23 cellular contexts compared by ENCODE assay signal in genomic region chr17:77174928-77175720, GRCh38. TPM values are rescaled to one million over a fixed set of nuclear protein-coding genes. Genes with fewer than 3 reads are reported as not detected.
DNase-seq lines count a peak whose midpoint lies in the region; ATAC-seq and TF ChIP-seq lines count a peak whose summit lies in the region.
"Had no signal": no experiment of that assay in that cellular context is flagged by ENCODE, and none has a peak within 500 bp of the region (broad histone marks: within the 10 kb centered on the region; RNA-seq: fewer than 3 reads in every experiment).

No MANE protein-coding gene starts in this region.

- H3K27ac Mint-ChIP-seq in mesothelial cell of epicardium (peak overlapping the region; percentile 57), Caco-2 (ENCODE audit: unreplicated experiment) (no peak overlapping the region)
- H3K27ac Mint-ChIP-seq: activated CD8-positive, alpha-beta memory T cell treated with anti-CD3 and anti-CD28 coated beads, Interleukin-2, amount 10 ng/mL, durations not matched to agents 7 days and 5 days had no signal

- no peak for DNase-seq in left ventricle myocardium inferior
- no peak for DNase-seq in cardiac septum (ENCODE audit: low spot score)
- peak; percentile 90 for DNase-seq in dermis blood vessel endothelial cell
- DNase-seq in mesothelial cell of epicardium (ENCODE audit: low spot score in 2 of 2, unreplicated experiment in 2 of 2): no peak
- DNase-seq in upper lobe of right lung: no peak
- DNase-seq in Caco-2: no peak
- DNase-seq in kidney tubule cell (ENCODE audit: low spot score): no peak
- DNase-seq in T1000 (lab: John Stamatoyannopoulos, UW): no peak
- DNase-seq: activated CD8-positive, alpha-beta memory T cell treated with anti-CD3 and anti-CD28 coated beads, Interleukin-2, amount 10 ng/mL, durations not matched to agents 7 days and 5 days; activated gamma-delta T cell; amygdala; H7; KG1; naive thymus-derived CD4-positive, alpha-beta T cell; NCI-H1092 treated with DMSO at 0.1 percent for 48 hours; NCI-H345; Right ventricle myocardium superior; stimulated activated CD4-positive, alpha-beta T cell treated with anti-CD3 and anti-CD28 coated beads, Interleukin-15, amount 100 ng/mL, for 24 hours; stimulated activated naive CD4-positive, alpha-beta T cell; T-helper 17 cell had no signal

- POLR2A ChIA-PET in Caco-2 (lab: Charles Lee): no interaction called here

- H3K4me3 Mint-ChIP-seq in mesothelial cell of epicardium (no peak overlapping the region), Caco-2 (ENCODE audit: unreplicated experiment) (no peak overlapping the region)
- H3K4me3 Mint-ChIP-seq: activated CD8-positive, alpha-beta memory T cell treated with anti-CD3 and anti-CD28 coated beads, Interleukin-2, amount 10 ng/mL, durations not matched to agents 7 days and 5 days; naive thymus-derived CD4-positive, alpha-beta T cell had no signal

- TF ChIP-seq CTCF in left ventricle myocardium inferior (IDR thresholded peaks at IDR 0.05; ENCODE audit: borderline replicate concordance) (no peak), mesothelial cell of epicardium (IDR thresholded peaks at IDR 0.05; ENCODE audit: unreplicated experiment) (no peak), upper lobe of right lung (IDR thresholded peaks at IDR 0.05) (no peak), Caco-2 (IDR thresholded peaks at IDR 0.05; ENCODE audit: insufficient read depth in 1 of 2, low read depth in 1 of 2, low read length in 1 of 2, severe bottlenecking in 1 of 2, unreplicated experiment in 1 of 2) (no peak)

- peaks cover 25% of the 10 kb centered on the region for H3K9me3 ChIP-seq in left ventricle myocardium inferior (replicated peaks)
- peaks cover 18% of the 10 kb centered on the region for H3K9me3 ChIP-seq in upper lobe of right lung
- H3K9me3 ChIP-seq in Caco-2: peaks cover 16% of the 10 kb centered on the region

- H3K27me3 ChIP-seq in left ventricle myocardium inferior (ENCODE audit: low read depth) (no peaks in the 10 kb centered on the region), upper lobe of right lung (no peaks in the 10 kb centered on the region), Caco-2 (replicated peaks; ENCODE audit: control insufficient read depth, insufficient read depth, low read length) (no peaks in the 10 kb centered on the region)

- H3K4me1 ChIP-seq in left ventricle myocardium inferior (peaks cover 94% of the 10 kb centered on the region), upper lobe of right lung (peaks cover 17% of the 10 kb centered on the region), Caco-2 (no peaks in the 10 kb centered on the region)

- H3K4me1 Mint-ChIP-seq in mesothelial cell of epicardium: peaks cover 20% of the 10 kb centered on the region
- H3K4me1 Mint-ChIP-seq in Caco-2 (ENCODE audit: low read depth, unreplicated experiment): peaks cover 13% of the 10 kb centered on the region
- H3K4me1 Mint-ChIP-seq: activated CD8-positive, alpha-beta memory T cell treated with anti-CD3 and anti-CD28 coated beads, Interleukin-2, amount 10 ng/mL, durations not matched to agents 7 days and 5 days had no signal

- no peaks in the 10 kb centered on the region for H3K27me3 Mint-ChIP-seq in mesothelial cell of epicardium (ENCODE audit: low read depth)
- no peaks in the 10 kb centered on the region for H3K27me3 Mint-ChIP-seq in Caco-2 (ENCODE audit: insufficient read depth, unreplicated experiment)
- H3K27me3 Mint-ChIP-seq: activated CD8-positive, alpha-beta memory T cell treated with anti-CD3 and anti-CD28 coated beads, Interleukin-2, amount 10 ng/mL, durations not matched to agents 7 days and 5 days; CD4-positive, CD25-positive, alpha-beta regulatory T cell; naive thymus-derived CD4-positive, alpha-beta T cell; T-helper 17 cell had no signal

- CTCF ChIA-PET in Caco-2 (lab: Charles Lee): no interaction called here

- H3K27ac ChIP-seq in left ventricle myocardium inferior (replicated peaks) (peak overlapping the region; percentile 21), upper lobe of right lung (peak overlapping the region; percentile 17)
- H3K27ac ChIP-seq: epithelial cell of prostate had no signal

- ATAC-seq in upper lobe of right lung: no peak
- ATAC-seq: activated CD8-positive, alpha-beta memory T cell treated with anti-CD3 and anti-CD28 coated beads, Interleukin-2, amount 10 ng/mL, durations not matched to agents 7 days and 5 days; naive thymus-derived CD4-positive, alpha-beta T cell; T-helper 17 cell had no signal

- no TSS peak for BruUV-seq in Caco-2 (replicated peaks; lab: Mats Ljungman, UMichigan)

- peaks cover 23% of the 10 kb centered on the region for H3K36me3 ChIP-seq in left ventricle myocardium inferior
- peaks cover 4% of the 10 kb centered on the region for H3K36me3 ChIP-seq in upper lobe of right lung
- H3K36me3 ChIP-seq in Caco-2 (ENCODE audit: control insufficient read depth, insufficient read depth, low read length): peaks cover 2% of the 10 kb centered on the region

- H3K9me3 Mint-ChIP-seq in mesothelial cell of epicardium: peaks cover 39% of the 10 kb centered on the region
- peaks cover 34% of the 10 kb centered on the region for H3K9me3 Mint-ChIP-seq in Caco-2 (ENCODE audit: unreplicated experiment)

- intact Hi-C loops in left ventricle myocardium inferior (cut with micrococcal nuclease) (no loop called here), cardiac septum (cut with DNase I) (no loop called here), upper lobe of right lung (cut with DNase I) (no loop called here), Caco-2 (cut with micrococcal nuclease; ENCODE audit: unreplicated experiment) (no loop called here)

- H3K36me3 Mint-ChIP-seq in mesothelial cell of epicardium (peaks cover 38% of the 10 kb centered on the region), Caco-2 (ENCODE audit: insufficient read depth, unreplicated experiment) (peaks cover 25% of the 10 kb centered on the region)

- H3K4me3 ChIP-seq in left ventricle myocardium inferior (no peak overlapping the region), upper lobe of right lung (no peak overlapping the region), Caco-2 (ENCODE audit: low read depth, low read length) (no peak overlapping the region)
- H3K4me3 ChIP-seq: lung had no signal

RNA-seq across cellular contexts. Expression of gene SEC14L1, which starts 34.4 kb away (rescaled TPM):
- 55.5 TPM for total RNA-seq in left ventricle myocardium inferior
- 44.2 TPM for total RNA-seq in cardiac septum
- 322 and 488 TPM in 2 replicates for total RNA-seq in dermis blood vessel endothelial cell
- total RNA-seq in mesothelial cell of epicardium: 42.6 to 47.6 TPM (median 47.0 TPM) in 3 replicates
- total RNA-seq in upper lobe of right lung: 144 TPM
- total RNA-seq in Caco-2 (2022): 92.0 and 96.1 TPM in 2 replicates
